ENCODE assay signal across 1 cellular context in the genomic region with DNA sequence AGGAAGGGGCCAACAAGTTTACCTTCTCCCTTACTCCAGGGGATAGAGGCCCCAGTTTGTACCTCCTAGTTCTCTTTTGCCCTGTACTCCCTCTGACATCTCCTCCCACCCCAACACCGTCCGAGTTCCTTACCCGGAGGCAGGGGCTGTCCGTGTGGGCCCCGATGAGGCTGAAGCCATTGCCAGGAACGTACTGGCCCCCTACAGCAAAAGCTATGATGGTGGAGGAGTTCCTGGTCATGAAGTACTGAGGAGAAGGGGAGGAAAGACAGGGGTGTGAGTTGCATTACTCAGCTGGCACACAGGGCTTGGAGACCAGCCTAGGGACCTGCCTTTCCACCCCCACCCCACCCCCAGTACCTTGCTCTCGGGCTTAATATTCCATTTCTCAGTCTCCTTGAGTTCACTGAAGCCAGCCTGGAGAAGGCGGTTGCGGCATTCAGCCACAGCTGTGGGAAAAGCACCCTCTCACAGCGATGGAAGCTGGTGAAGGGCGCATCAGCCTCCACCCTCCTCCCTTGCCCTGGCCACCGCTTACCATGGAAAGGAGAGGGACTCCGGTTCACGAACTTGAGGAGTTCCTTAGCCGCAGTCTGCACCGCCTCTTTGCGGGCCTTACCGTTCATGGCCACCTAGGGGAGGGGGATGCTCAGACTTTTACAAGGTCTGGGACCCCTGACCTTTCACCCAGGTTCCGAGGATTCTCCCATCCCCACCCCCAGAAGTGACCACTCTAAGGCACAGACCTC.
TF ChIP-seq lines count a peak whose summit lies in the region.

No MANE protein-coding gene starts in this region.

TF ChIP-seq in GM23338, 12 proteins besides CTCF, POLR2A, EP300 and RAD21 (continued from another document):
- peak; percentile 1 for TF ChIP-seq EZH2 (IDR thresholded peaks at IDR 0.05; ENCODE audit: low read depth, unreplicated experiment)
- no peak for TF ChIP-seq CREB1 (CRISPR knock-in tag; IDR thresholded peaks at IDR 0.05; ENCODE audit: low read depth)
TF ChIP-seq in GM23338: peak in this region for 1.
